7 cellular contexts compared by ENCODE assay signal in genomic region chr15:56916825-56917477, GRCh38. TPM values are rescaled to one million over a fixed set of nuclear protein-coding genes. Genes with fewer than 3 reads are reported as not detected.
DNase-seq lines count a peak whose midpoint lies in the region; ATAC-seq lines count a peak whose summit lies in the region.

No MANE protein-coding gene starts in this region.

- peaks cover 30% of the 10 kb centered on the region for H3K4me1 Mint-ChIP-seq in activated CD8-positive, alpha-beta T cell treated with anti-CD3 and anti-CD28 coated beads, Interleukin-2, amount 10 ng/mL, durations not matched to agents 7 days and 5 days (ENCODE audit: low read depth)

- peaks cover 13% of the 10 kb centered on the region for H3K4me1 ChIP-seq in HUES6 (ENCODE audit: control insufficient read depth, insufficient read depth, low read length)
- peaks cover 3% of the 10 kb centered on the region for H3K4me1 ChIP-seq in iPS-15b (ENCODE audit: control insufficient read depth, insufficient read depth, low read length)
- H3K4me1 ChIP-seq in stomach smooth muscle (ENCODE audit: control insufficient read depth, insufficient read depth, low read length): peaks cover 13% of the 10 kb centered on the region

- no peak for ATAC-seq in activated CD8-positive, alpha-beta T cell treated with anti-CD3 and anti-CD28 coated beads, Interleukin-2, amount 10 ng/mL, durations not matched to agents 7 days and 5 days
- ATAC-seq in HG03521 (IDR thresholded peaks at IDR 0.05; ENCODE audit: unreplicated experiment) (no peak), HG02973 (IDR thresholded peaks at IDR 0.05; ENCODE audit: unreplicated experiment) (no peak)

- POLR2A ChIA-PET in activated CD8-positive, alpha-beta T cell treated with anti-CD3 and anti-CD28 coated beads, Interleukin-2, amount 10 ng/mL, durations not matched to agents 7 days and 5 days (lab: Charles Lee): no interaction called here

- no peaks in the 10 kb centered on the region for H3K9me3 Mint-ChIP-seq in activated CD8-positive, alpha-beta T cell treated with anti-CD3 and anti-CD28 coated beads, Interleukin-2, amount 10 ng/mL, durations not matched to agents 7 days and 5 days (ENCODE audit: insufficient read depth)

- H3K27me3 ChIP-seq in HUES6 (ENCODE audit: control insufficient read depth, insufficient read depth, low read length) (no peaks in the 10 kb centered on the region; the same call in 1 of the 2 replicates), iPS-15b (ENCODE audit: control insufficient read depth, insufficient read depth, low read length) (peaks cover 11% of the 10 kb centered on the region), stomach smooth muscle (ENCODE audit: control insufficient read depth in 1 of 2, insufficient read depth in 2 of 2, low read length in 2 of 2) (no peaks in the 10 kb centered on the region)

- H3K4me3 ChIP-seq in HUES6 (ENCODE audit: low read depth, low read length) (peak overlapping the region; percentile 78), iPS-15b (ENCODE audit: low read depth, low read length) (peak overlapping the region; percentile 73), stomach smooth muscle (ENCODE audit: low read length in 2 of 2) (peak overlapping the region; percentile 83 to 89)

- H3K27ac Mint-ChIP-seq in activated CD8-positive, alpha-beta T cell treated with anti-CD3 and anti-CD28 coated beads, Interleukin-2, amount 10 ng/mL, durations not matched to agents 7 days and 5 days: no peak overlapping the region

- H3K4me3 Mint-ChIP-seq in activated CD8-positive, alpha-beta T cell treated with anti-CD3 and anti-CD28 coated beads, Interleukin-2, amount 10 ng/mL, durations not matched to agents 7 days and 5 days: peak overlapping the region; percentile 80

- H3K27ac ChIP-seq in HUES6 (ENCODE audit: low read depth, low read length): no peak overlapping the region
- H3K27ac ChIP-seq in stomach smooth muscle (ENCODE audit: low read length): peak overlapping the region; percentile 93

- peak overlapping the region; percentile 99 for H3K9ac ChIP-seq in HUES6 (ENCODE audit: low read length)
- no peak overlapping the region for H3K9ac ChIP-seq in iPS-15b (ENCODE audit: low read depth, low read length)
- peak overlapping the region; percentile 84 to 91 for H3K9ac ChIP-seq in stomach smooth muscle (ENCODE audit: low read length in 2 of 2)

- peaks cover 18% of the 10 kb centered on the region for H3K36me3 Mint-ChIP-seq in activated CD8-positive, alpha-beta T cell treated with anti-CD3 and anti-CD28 coated beads, Interleukin-2, amount 10 ng/mL, durations not matched to agents 7 days and 5 days (ENCODE audit: low read depth)

- H3K9me3 ChIP-seq in HUES6 (ENCODE audit: control insufficient read depth, insufficient read depth, low read depth, low read length) (no peaks in the 10 kb centered on the region), iPS-15b (ENCODE audit: control insufficient read depth, insufficient read depth, low read length) (no peaks in the 10 kb centered on the region), stomach smooth muscle (ENCODE audit: control insufficient read depth in 2 of 2, low read length in 2 of 2) (no peaks in the 10 kb centered on the region)

- peaks cover 13% of the 10 kb centered on the region for H3K36me3 ChIP-seq in HUES6 (ENCODE audit: control insufficient read depth, insufficient read depth, low read length)
- H3K36me3 ChIP-seq in iPS-15b (ENCODE audit: control insufficient read depth, insufficient read depth, low read length): no peaks in the 10 kb centered on the region
- no peaks in the 10 kb centered on the region for H3K36me3 ChIP-seq in stomach smooth muscle (ENCODE audit: control insufficient read depth in 2 of 2, insufficient read depth in 2 of 2, low read length in 2 of 2)

- CTCF ChIA-PET in activated CD8-positive, alpha-beta T cell treated with anti-CD3 and anti-CD28 coated beads, Interleukin-2, amount 10 ng/mL, durations not matched to agents 7 days and 5 days (lab: Charles Lee): interaction anchor here (1.0 to 2.5 kb wide), 3 partner anchors 9 to 390 kb away, joined by 3 to 12 read pairs (median 12); no protein-coding TSS in a partner anchor

- no peaks in the 10 kb centered on the region for H3K27me3 Mint-ChIP-seq in activated CD8-positive, alpha-beta T cell treated with anti-CD3 and anti-CD28 coated beads, Interleukin-2, amount 10 ng/mL, durations not matched to agents 7 days and 5 days (ENCODE audit: low read depth)

- DNase-seq in activated CD8-positive, alpha-beta T cell treated with anti-CD3 and anti-CD28 coated beads, Interleukin-2, amount 10 ng/mL, durations not matched to agents 7 days and 5 days: no peak
- no peak for DNase-seq in MV-4-11 (lab: John Stamatoyannopoulos, UW)

RNA-seq across cellular contexts. Expression of gene TCF12, which starts 1.5 kb away (rescaled TPM):
- 10 to 100 TPM; 63.4 to 70.7 TPM for total RNA-seq in activated CD8-positive, alpha-beta T cell treated with anti-CD3 and anti-CD28 coated beads, Interleukin-2, amount 10 ng/mL, durations not matched to agents 7 days and 5 days
